Comparison of ENCODE assay signal across 16 cellular contexts in genomic region chr5:76579166-76579765, GRCh38. TPM values are rescaled to one million over a fixed set of nuclear protein-coding genes. Genes with fewer than 3 reads are reported as not detected.
DNase-seq lines count a peak whose midpoint lies in the region; TF ChIP-seq lines count a peak whose summit lies in the region.
"Had no signal": no experiment of that assay in that cellular context is flagged by ENCODE, and none has a peak within 500 bp of the region (broad histone marks: within the 10 kb centered on the region; RNA-seq: fewer than 3 reads in every experiment).

No MANE protein-coding gene starts in this region.

- CTCF ChIA-PET in GM10248 (lab: Yijun Ruan, JAX), result interaction anchor here (2.1 kb wide), 1 partner anchor 176 kb away, joined by 7 read pairs; the partner anchor contains the start of gene IQGAP2

- no peak for TF ChIP-seq CTCF in GM10248 (IDR thresholded peaks at IDR 0.05; ENCODE audit: control extremely low read depth, extremely low read depth, low read depth, missing control alignments)

- POLR2A ChIA-PET in GM10248 (lab: Yijun Ruan, JAX), result no interaction called here

- DNase-seq in NCI-H524 (lab: John Stamatoyannopoulos, UW), result peak; percentile 30 to 70
- DNase-seq in NCI-H524 treated with DMSO at 0.1 percent for 48 hours (lab: John Stamatoyannopoulos, UW), result no peak
- DNase-seq in LHCN-M2 (ENCODE audit: low read depth), result peak; percentile 20
- peak; percentile 30 for DNase-seq in amniotic epithelial cell (ENCODE audit: low read depth)
- DNase-seq in iris pigment epithelial cell (ENCODE audit: low read depth), result peak; percentile 27
- no peak for DNase-seq in dedifferentiated amniotic fluid mesenchymal stem cell (ENCODE audit: extremely low spot score)
- DNase-seq in GM10248 (ENCODE audit: extremely low spot score), result no peak
- no peak for DNase-seq in activated CD4-positive, CD25-positive, alpha-beta regulatory T cell (lab: John Stamatoyannopoulos, UW)
- DNase-seq: activated CD8-positive, alpha-beta T cell treated with anti-CD3 and anti-CD28 coated beads, Interleukin-2, amount 10 ng/mL, durations not matched to agents 7 days and 5 days; activated T-cell treated with anti-CD3 and anti-CD28 coated beads, Interleukin-2, amount 50 U/mL, for 24 hours; left lung; mucosa of descending colon; NCI-H187; NCI-H446; psoas muscle; T-cell had no signal

RNA-seq across cellular contexts. Expression of gene F2RL2, which starts 43.9 kb away (rescaled TPM):
- 0.52 and 0.71 TPM in 2 replicates for total RNA-seq in LHCN-M2 (2014; rRNA removed)
- polyA plus RNA-seq in LHCN-M2 (2012), result 1.6 TPM
- total RNA-seq: activated CD8-positive, alpha-beta T cell treated with anti-CD3 and anti-CD28 coated beads, Interleukin-2, amount 10 ng/mL, durations not matched to agents 7 days and 5 days; psoas muscle had no signal
- polyA plus RNA-seq: psoas muscle had no signal

Comparison
In these comparisons a context has a peak if more than half of its experiments do, and no peak if none do; other contexts are left out.
1. DNase-seq: peak in NCI-H524 (2 of 2), LHCN-M2 (single experiment), amniotic epithelial cell (single experiment) and iris pigment epithelial cell (single experiment); none in NCI-H524 treated with DMSO at 0.1 percent for 48 hours (single experiment), dedifferentiated amniotic fluid mesenchymal stem cell (single experiment), GM10248 (single experiment) and activated CD4-positive, CD25-positive, alpha-beta regulatory T cell (0 of 4).